6 cellular contexts compared by ENCODE assay signal in genomic region chr15:30175291-30175690, GRCh38. TPM values are rescaled to one million over a fixed set of nuclear protein-coding genes. Genes with fewer than 3 reads are reported as not detected.
"Had no signal": no experiment of that assay in that cellular context is flagged by ENCODE, and none has a peak within 500 bp of the region (broad histone marks: within the 10 kb centered on the region; RNA-seq: fewer than 3 reads in every experiment).

No MANE protein-coding gene starts in this region.

RNA-seq across cellular contexts. Expression of gene GOLGA8T, which starts 40.4 kb away (rescaled TPM):
- total RNA-seq: activated CD4-positive, alpha-beta T cell treated with anti-CD3 and anti-CD28 coated beads, Interleukin-2, amount 10 ng/mL, durations not matched to agents 24 days and 14 days; activated T-helper 2 cell treated with anti-CD3 and anti-CD28 coated beads, Interferon-gamma antibody, Interleukin-2, Interleukin-4, amounts not matched to agents 10 μg/mL and 5 μg/mL and 100 μg/mL, durations not matched to agents 14 hours and 24 hours and 36 hours; IMR-90; K562; M059J; Right ventricle myocardium superior had no signal
- polyA plus RNA-seq: IMR-90, K562 had no signal
